16 cellular contexts compared by ENCODE assay signal in genomic region chr3:169552533-169552932, GRCh38.
"Had no signal": no experiment of that assay in that cellular context is flagged by ENCODE, and none has a peak within 500 bp of the region (broad histone marks: within the 10 kb centered on the region; RNA-seq: fewer than 3 reads in every experiment).

No MANE protein-coding gene starts in this region.

- H3K4me3 Mint-ChIP-seq: activated CD4-positive, alpha-beta memory T cell treated with anti-CD3 and anti-CD28 coated beads for 36 hours; activated CD8-positive, alpha-beta memory T cell treated with anti-CD3 and anti-CD28 coated beads, Interleukin-2, amount 10 ng/mL, durations not matched to agents 7 days and 5 days; activated naive CD4-positive, alpha-beta T cell treated with anti-CD3 and anti-CD28 coated beads, Interleukin-2, amount 10 ng/mL, durations not matched to agents 7 days and 5 days; central memory CD8-positive, alpha-beta T cell; immature natural killer cell; naive thymus-derived CD4-positive, alpha-beta T cell; stimulated activated memory B cell treated with anti-CD40 and anti-IgM and Interleukin-4, amounts not matched to agents 10 μg/mL and 1 μg/mL and 100 μg/mL, for 72 hours had no signal

- H3K4me3 ChIP-seq: mucosa of descending colon, ovary, thyroid gland had no signal

- H3K27me3 ChIP-seq: ovary, thyroid gland had no signal

- H3K27ac ChIP-seq: ovary, thyroid gland had no signal

- ATAC-seq: activated CD8-positive, alpha-beta memory T cell treated with anti-CD3 and anti-CD28 coated beads, Interleukin-2, amount 10 ng/mL, durations not matched to agents 7 days and 5 days; mucosa of descending colon; naive thymus-derived CD4-positive, alpha-beta T cell; stimulated activated memory B cell treated with anti-CD40 and anti-IgM and Interleukin-4, amounts not matched to agents 10 μg/mL and 1 μg/mL and 100 μg/mL, for 72 hours had no signal

- H3K9me3 ChIP-seq: mucosa of descending colon, ovary, thyroid gland had no signal

- H3K36me3 Mint-ChIP-seq: activated CD4-positive, alpha-beta memory T cell treated with anti-CD3 and anti-CD28 coated beads for 36 hours; activated CD8-positive, alpha-beta memory T cell treated with anti-CD3 and anti-CD28 coated beads, Interleukin-2, amount 10 ng/mL, durations not matched to agents 7 days and 5 days; activated naive CD4-positive, alpha-beta T cell treated with anti-CD3 and anti-CD28 coated beads, Interleukin-2, amount 10 ng/mL, durations not matched to agents 7 days and 5 days; immature natural killer cell; naive thymus-derived CD4-positive, alpha-beta T cell; stimulated activated memory B cell treated with anti-CD40 and anti-IgM and Interleukin-4, amounts not matched to agents 10 μg/mL and 1 μg/mL and 100 μg/mL, for 72 hours had no signal

- DNase-seq: activated CD4-positive, alpha-beta memory T cell treated with anti-CD3 and anti-CD28 coated beads for 36 hours; activated CD8-positive, alpha-beta memory T cell treated with anti-CD3 and anti-CD28 coated beads, Interleukin-2, amount 10 ng/mL, durations not matched to agents 7 days and 5 days; activated naive CD4-positive, alpha-beta T cell treated with anti-CD3 and anti-CD28 coated beads, Interleukin-2, amount 10 ng/mL, durations not matched to agents 7 days and 5 days; activated T-cell treated with anti-CD3 and anti-CD28 coated beads, Interleukin-2, amount 50 U/mL, for 1 hour; effector memory CD4-positive, alpha-beta T cell; foreskin fibroblast; immature natural killer cell; mucosa of descending colon; naive thymus-derived CD4-positive, alpha-beta T cell; ovary; stimulated activated CD4-positive, alpha-beta T cell treated with anti-CD3 and anti-CD28 coated beads, Interleukin-2, amount 100 ng/mL, for 48 hours; thyroid gland had no signal

- H3K9me3 Mint-ChIP-seq: activated CD4-positive, alpha-beta memory T cell treated with anti-CD3 and anti-CD28 coated beads for 36 hours; activated naive CD4-positive, alpha-beta T cell treated with anti-CD3 and anti-CD28 coated beads, Interleukin-2, amount 10 ng/mL, durations not matched to agents 7 days and 5 days; activated T-helper 2 cell treated with anti-CD3 and anti-CD28 coated beads, Interferon-gamma antibody, Interleukin-2, Interleukin-4, amounts not matched to agents 10 μg/mL and 5 μg/mL and 100 μg/mL, durations not matched to agents 14 hours and 24 hours and 36 hours; central memory CD8-positive, alpha-beta T cell had no signal

- H3K27me3 Mint-ChIP-seq: activated CD8-positive, alpha-beta memory T cell treated with anti-CD3 and anti-CD28 coated beads, Interleukin-2, amount 10 ng/mL, durations not matched to agents 7 days and 5 days; activated naive CD4-positive, alpha-beta T cell treated with anti-CD3 and anti-CD28 coated beads, Interleukin-2, amount 10 ng/mL, durations not matched to agents 7 days and 5 days had no signal

- H3K36me3 ChIP-seq: ovary, thyroid gland had no signal

- H3K27ac Mint-ChIP-seq: activated CD4-positive, alpha-beta memory T cell treated with anti-CD3 and anti-CD28 coated beads for 36 hours; activated CD8-positive, alpha-beta memory T cell treated with anti-CD3 and anti-CD28 coated beads, Interleukin-2, amount 10 ng/mL, durations not matched to agents 7 days and 5 days; activated naive CD4-positive, alpha-beta T cell treated with anti-CD3 and anti-CD28 coated beads, Interleukin-2, amount 10 ng/mL, durations not matched to agents 7 days and 5 days; activated T-helper 2 cell treated with anti-CD3 and anti-CD28 coated beads, Interferon-gamma antibody, Interleukin-2, Interleukin-4, amounts not matched to agents 10 μg/mL and 5 μg/mL and 100 μg/mL, durations not matched to agents 14 hours and 24 hours and 36 hours; immature natural killer cell; naive thymus-derived CD4-positive, alpha-beta T cell; stimulated activated memory B cell treated with anti-CD40 and anti-IgM and Interleukin-4, amounts not matched to agents 10 μg/mL and 1 μg/mL and 100 μg/mL, for 72 hours had no signal

- H3K4me1 Mint-ChIP-seq: activated CD8-positive, alpha-beta memory T cell treated with anti-CD3 and anti-CD28 coated beads, Interleukin-2, amount 10 ng/mL, durations not matched to agents 7 days and 5 days; activated naive CD4-positive, alpha-beta T cell treated with anti-CD3 and anti-CD28 coated beads, Interleukin-2, amount 10 ng/mL, durations not matched to agents 7 days and 5 days; central memory CD8-positive, alpha-beta T cell; immature natural killer cell; naive thymus-derived CD4-positive, alpha-beta T cell; stimulated activated memory B cell treated with anti-CD40 and anti-IgM and Interleukin-4, amounts not matched to agents 10 μg/mL and 1 μg/mL and 100 μg/mL, for 72 hours had no signal

- FAIRE-seq: urothelium cell line had no signal
